6 cellular contexts compared by ENCODE assay signal in genomic region chr3:75962054-75962453, GRCh38.
DNase-seq lines count a peak whose midpoint lies in the region; ATAC-seq, FAIRE-seq and TF ChIP-seq lines count a peak whose summit lies in the region.
"Not testable (repeated sequence)": the region's sequence is repeated elsewhere in the genome, so short reads cannot be mapped to it uniquely, and the experiment has no call there.

No MANE protein-coding gene starts in this region.

- CTCF ChIA-PET in A549 (lab: Yijun Ruan, JAX); HEK293 (lab: Yijun Ruan, JAX); endothelial cell of umbilical vein (lab: Charles Lee): not testable (repeated sequence)

- BruUV-seq in endothelial cell of umbilical vein (replicated peaks; lab: Mats Ljungman, UMichigan), result not testable (repeated sequence)

- not testable (repeated sequence) for H3K4me1 ChIP-seq in A549; HEK293 (ENCODE audit: control insufficient read depth, insufficient read depth, low read length); endothelial cell of umbilical vein (ENCODE audit: control insufficient read depth, extremely low read depth, insufficient read depth, low read length); kidney (ENCODE audit: control insufficient read depth in 1 of 2, insufficient read depth in 1 of 2, low read depth in 1 of 2, low read length in 2 of 2)

- 3% methylated on average over 2 of the region's 2 CpGs for WGBS in A549 (ENCODE audit: missing lambda C conversion rate)

- not testable (repeated sequence) for TF ChIP-seq EP300 in A549 (IDR thresholded peaks at IDR 0.05)

- not testable (repeated sequence) for H3K36me3 ChIP-seq in HEK293 (ENCODE audit: control insufficient read depth in 2 of 2, insufficient read depth in 1 of 2, low read length in 2 of 2); endothelial cell of umbilical vein (ENCODE audit: control insufficient read depth in 2 of 2, extremely low read depth in 1 of 2, insufficient read depth in 2 of 2, low read length in 2 of 2); kidney (ENCODE audit: control insufficient read depth in 1 of 2, insufficient read depth in 2 of 2, low read length in 2 of 2)

- TF ChIP-seq RAD21 in A549 (conservative IDR thresholded peaks at IDR 0.05 in 1 of 2, IDR thresholded peaks at IDR 0.05 in 1 of 2), result not testable (repeated sequence)

- not testable (repeated sequence) for H3K79me2 ChIP-seq in endothelial cell of umbilical vein (ENCODE audit: control insufficient read depth, insufficient read depth, low read length)

- intact Hi-C loops in endothelial cell of umbilical vein (cut with micrococcal nuclease); kidney (cut with DNase I): not testable (repeated sequence)

- not testable (repeated sequence) for H3K9me3 ChIP-seq in A549; HEK293 (ENCODE audit: control insufficient read depth, insufficient read depth, low read depth, low read length); endothelial cell of umbilical vein (replicated peaks; ENCODE audit: control insufficient read depth, insufficient read depth, low read length); kidney (ENCODE audit: control insufficient read depth in 1 of 2, low read length in 2 of 2)

- not testable (repeated sequence) for H3K4me2 ChIP-seq in A549; endothelial cell of umbilical vein (ENCODE audit: insufficient read depth, low read length)

- not testable (repeated sequence) for DNase-seq in A549 (ENCODE audit: low read depth in 1 of 2, low spot score in 1 of 2); endothelial cell of umbilical vein (ENCODE audit: low read depth, low spot score); kidney
- DNase-seq in SW480 (ENCODE audit: low spot score), result peak; percentile 9

- ATAC-seq in A549, result not testable (repeated sequence)

- not testable (repeated sequence) for H2AFZ ChIP-seq in endothelial cell of umbilical vein (ENCODE audit: low read depth, low read length)

- not testable (repeated sequence) for H3K9ac ChIP-seq in endothelial cell of umbilical vein (replicated peaks; ENCODE audit: extremely low read depth, insufficient read depth, low read length); kidney (ENCODE audit: low read length in 2 of 2)

- TF ChIP-seq POLR2A in A549 (IDR thresholded peaks at IDR 0.05; ENCODE audit: low read length); endothelial cell of umbilical vein (IDR thresholded peaks at IDR 0.05; ENCODE audit: low read depth, low read length): not testable (repeated sequence)

- H3K27me3 ChIP-seq in endothelial cell of umbilical vein (ENCODE audit: control insufficient read depth in 2 of 2, insufficient read depth in 2 of 2, low read length in 2 of 2), result not testable (repeated sequence)

- not testable (repeated sequence) for H3K27ac ChIP-seq in A549; HEK293 (ENCODE audit: extremely low read depth, low read depth, low read length); endothelial cell of umbilical vein (ENCODE audit: insufficient read depth, low read depth, low read length); kidney (ENCODE audit: low read depth in 2 of 2, low read length in 2 of 2)

- POLR2A ChIA-PET in A549 (lab: Yijun Ruan, JAX); HEK293 (lab: Yijun Ruan, JAX); endothelial cell of umbilical vein (lab: Charles Lee): not testable (repeated sequence)

- H3K4me3 ChIP-seq in A549; HEK293 (ENCODE audit: low read depth, low read length); endothelial cell of umbilical vein (replicated peaks in 1 of 3; ENCODE audit: insufficient read depth in 1 of 3, low read depth in 1 of 3, low read length in 3 of 3); kidney (ENCODE audit: low read length in 2 of 2): not testable (repeated sequence)

- dilution Hi-C loops in endothelial cell of umbilical vein (cut with MboI; ENCODE audit: extremely low pct_ligation_motif_present, low sequenced_read_pairs), result not testable (repeated sequence)

- H3K9me1 ChIP-seq in endothelial cell of umbilical vein (replicated peaks; ENCODE audit: control insufficient read depth, extremely low read depth, insufficient read depth, low read length), result not testable (repeated sequence)

- peak; percentile 61 for FAIRE-seq in A549 (lab: Jason Lieb, UNC)
- peak; percentile 62 for FAIRE-seq in G401.6 (lab: Jason Lieb, UNC)
- FAIRE-seq in endothelial cell of umbilical vein (lab: Jason Lieb, UNC), result peak; percentile 28
- FAIRE-seq in kidney (lab: Jason Lieb, UNC), result peak; percentile 66

- not testable (repeated sequence) for H4K20me1 ChIP-seq in endothelial cell of umbilical vein (replicated peaks; ENCODE audit: control insufficient read depth, extremely low read depth, insufficient read depth, low read length)

- TF ChIP-seq CTCF in A549 (IDR thresholded peaks at IDR 0.05); HEK293 (tag by site-specific recombination; IDR thresholded peaks at IDR 0.05); endothelial cell of umbilical vein (IDR thresholded peaks at IDR 0.05; ENCODE audit: extremely low read depth in 1 of 2, insufficient read depth in 1 of 2, low read depth in 1 of 2, low read length in 2 of 2); kidney (IDR thresholded peaks at IDR 0.05; ENCODE audit: borderline replicate concordance, extremely low read depth, insufficient read depth): not testable (repeated sequence)

TF ChIP-seq in HEK293, 187 proteins besides CTCF, POLR2A, EP300 and RAD21:
- peak; percentile 28 for TF ChIP-seq SETDB1 (IDR thresholded peaks at IDR 0.05; ENCODE audit: insufficient read length, low read length)
